Comparison of ENCODE assay signal across 9 cellular contexts in genomic region chr1:27539901-27540861, GRCh38. TPM values are rescaled to one million over a fixed set of nuclear protein-coding genes. Genes with fewer than 3 reads are reported as not detected.
DNase-seq lines count a peak whose midpoint lies in the region; ATAC-seq, FAIRE-seq and TF ChIP-seq lines count a peak whose summit lies in the region.
"Had no signal": no experiment of that assay in that cellular context is flagged by ENCODE, and none has a peak within 500 bp of the region (broad histone marks: within the 10 kb centered on the region; RNA-seq: fewer than 3 reads in every experiment).

No MANE protein-coding gene starts in this region.

- FAIRE-seq in bronchial epithelial cell (lab: Jason Lieb, UNC) = no peak

- H3K4me3 ChIP-seq in AG09309 (ENCODE audit: control insufficient read depth, low read depth, low read length) (no peak overlapping the region), bronchial epithelial cell (ENCODE audit: low read depth, low read length) (no peak overlapping the region), mucosa of descending colon (no peak overlapping the region)

- no peak for TF ChIP-seq CTCF in AG09309 (IDR thresholded peaks at IDR 0.05; ENCODE audit: control insufficient read depth, insufficient read depth, low read depth, low read length, missing control alignments)
- no peak for TF ChIP-seq CTCF in HFFc6 (IDR thresholded peaks at IDR 0.05)
- TF ChIP-seq CTCF in bronchial epithelial cell (IDR thresholded peaks at IDR 0.05; ENCODE audit: insufficient read depth, low read length, severe bottlenecking) = no peak
- no peak for TF ChIP-seq CTCF in mucosa of descending colon (IDR thresholded peaks at IDR 0.05)

- no peaks in the 10 kb centered on the region for H3K9me3 ChIP-seq in mucosa of descending colon

- peaks cover 3% of the 10 kb centered on the region; the same call in 1 of the 2 replicates for H3K9me3 Mint-ChIP-seq in HFFc6

- peaks cover 94% of the 10 kb centered on the region for H3K4me1 Mint-ChIP-seq in HFFc6 (ENCODE audit: low read depth)

- peaks cover 14% of the 10 kb centered on the region for H3K27me3 Mint-ChIP-seq in HFFc6 (ENCODE audit: insufficient read depth)

- peak overlapping the region; percentile 67 for H3K4me3 Mint-ChIP-seq in HFFc6

- peaks cover 29% of the 10 kb centered on the region for H3K36me3 Mint-ChIP-seq in HFFc6 (ENCODE audit: low read depth)

- H3K4me1 ChIP-seq in mucosa of descending colon (ENCODE audit: low read depth) = peaks cover 18% of the 10 kb centered on the region

- no peaks in the 10 kb centered on the region for H3K27me3 ChIP-seq in bronchial epithelial cell (ENCODE audit: control insufficient read depth, insufficient read depth, low read length)

- H3K36me3 ChIP-seq in bronchial epithelial cell (ENCODE audit: control insufficient read depth, insufficient read depth, low read length) (peaks cover 8% of the 10 kb centered on the region), mucosa of descending colon (ENCODE audit: low read depth) (no peaks in the 10 kb centered on the region)

- H3K27ac Mint-ChIP-seq in HFFc6 = peak overlapping the region; percentile 97

- ATAC-seq in mucosa of descending colon (peak; percentile 17), HG02678 (IDR thresholded peaks at IDR 0.05; ENCODE audit: unreplicated experiment) (no peak), GM21619 (IDR thresholded peaks at IDR 0.05; ENCODE audit: unreplicated experiment) (no peak)

- DNase-seq in AG09309 (ENCODE audit: low read depth) = peak; percentile 70
- DNase-seq in HFFc6 = peak; percentile 93
- peak; percentile 92 for DNase-seq in bronchial epithelial cell (ENCODE audit: low read depth)
- no peak for DNase-seq in mucosa of descending colon
- no peak for DNase-seq in NCI-H774 (lab: John Stamatoyannopoulos, UW)
- DNase-seq in NCI-H82 (lab: John Stamatoyannopoulos, UW) = no peak
- DNase-seq: WERI-Rb-1 had no signal

- intact Hi-C loops in mucosa of descending colon (cut with DNase I, micrococcal nuclease) = no loop called here

RNA-seq across cellular contexts. Expression of gene WASF2, which starts 50.2 kb away (rescaled TPM):
- 10 to 100 TPM; 84.4 to 99.7 (median 93.1) TPM for total RNA-seq in HFFc6 (2021; fragmentation: NEBNext Ultra II Directional; extraction: Animal tissue kit (Norgen Biotek cat#: 25700))
- total RNA-seq in bronchial epithelial cell = 22.1 and 38.3 TPM in 2 replicates
- total RNA-seq in mucosa of descending colon = 100 to 1,000 TPM; 131 to 159 (median 134) TPM

Comparison
In these comparisons a context has a peak if more than half of its experiments do, and no peak if none do; other contexts are left out.
1. DNase-seq: peak in AG09309 (single experiment), HFFc6 (single experiment) and bronchial epithelial cell (single experiment); none in mucosa of descending colon (0 of 3), NCI-H774 (single experiment) and NCI-H82 (single experiment).